In genomic region chr12:47741340-47741703, GRCh38 we compare ENCODE assay signal across 1 cellular context.
TF ChIP-seq lines count a peak whose summit lies in the region.

No MANE protein-coding gene starts in this region.

TF ChIP-seq in GM12878, 131 proteins besides CTCF, POLR2A, EP300 and RAD21:
- TF ChIP-seq KDM1A (IDR thresholded peaks at IDR 0.05; ENCODE audit: borderline replicate concordance) (no peak), HDAC2 (IDR thresholded peaks at IDR 0.05) (no peak), ZZZ3 (IDR thresholded peaks at IDR 0.05; ENCODE audit: control insufficient read depth, insufficient read length, low read depth) (no peak), GABPA (IDR thresholded peaks at IDR 0.05; ENCODE audit: low read depth) (no peak), ZNF592 (IDR thresholded peaks at IDR 0.05) (no peak)
